In the genomic region with DNA sequence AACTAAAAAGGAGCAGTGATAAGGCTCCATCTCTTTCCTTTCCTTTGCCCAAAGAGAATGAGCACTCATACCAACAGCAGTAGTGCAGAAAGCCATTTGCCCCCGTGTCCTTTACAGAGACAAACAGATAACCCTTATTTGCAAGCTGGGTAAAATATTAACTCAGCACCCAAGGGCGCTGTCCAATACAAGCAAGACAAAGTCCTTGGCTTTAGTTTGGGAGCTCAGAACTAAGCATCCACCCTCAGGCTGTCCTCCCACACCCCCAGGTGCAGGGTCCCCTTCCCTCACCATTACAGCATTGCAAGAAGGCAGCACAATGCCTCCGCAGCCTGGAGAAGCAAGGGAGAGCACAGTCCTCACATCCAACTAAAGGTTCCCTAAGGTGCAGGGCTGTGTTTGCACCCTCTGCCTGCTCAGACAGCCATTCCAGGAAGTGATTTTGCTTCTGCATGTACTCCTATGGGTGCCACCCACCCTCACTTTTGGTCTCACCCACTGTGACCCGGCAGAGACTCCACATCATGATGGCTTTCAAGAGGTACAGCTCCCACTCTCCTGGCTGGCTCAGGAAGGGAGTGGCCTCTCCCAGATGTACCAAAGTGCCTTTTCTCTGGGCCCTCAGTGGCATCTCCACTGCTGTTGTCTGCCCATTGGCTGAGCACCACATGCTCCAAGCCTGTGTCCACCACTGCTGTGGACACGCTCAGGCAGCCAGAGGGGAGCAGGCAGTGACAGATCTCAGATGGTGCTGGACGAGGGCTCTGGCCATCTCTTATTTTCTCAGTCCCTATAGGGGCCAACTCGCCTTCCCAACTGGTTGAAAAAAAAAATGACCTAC, we compare ENCODE assay signal across 11 cellular contexts. TPM values are rescaled to one million over a fixed set of nuclear protein-coding genes. Genes with fewer than 3 reads are reported as not detected.
A peak's percentile ranks its signal among the peaks of the same experiment; 100 is the strongest.
DNase-seq lines count a peak whose midpoint lies in the region; ATAC-seq, FAIRE-seq and TF ChIP-seq lines count a peak whose summit lies in the region.
"Had no signal": no experiment of that assay in that cellular context is flagged by ENCODE, and none has a peak within 500 bp of the region (broad histone marks: within the 10 kb centered on the region; RNA-seq: fewer than 3 reads in every experiment).

No MANE protein-coding gene starts in this region.

- no peak overlapping the region for H3K14ac ChIP-seq in trophoblast cell (ENCODE audit: low read length)

- H3K79me1 ChIP-seq in trophoblast cell (ENCODE audit: low read length): no peaks in the 10 kb centered on the region

- no peak overlapping the region for H4K12ac ChIP-seq in trophoblast cell (ENCODE audit: low read depth, low read length)

- H3K79me2 ChIP-seq in OCI-LY7 (ENCODE audit: insufficient read depth, low read depth, low read length): peaks cover 23% of the 10 kb centered on the region
- no peaks in the 10 kb centered on the region for H3K79me2 ChIP-seq in trophoblast cell (ENCODE audit: control insufficient read depth, insufficient read depth, low read length, poor library complexity)

- H3K27ac ChIP-seq in OCI-LY7 (ENCODE audit: low read depth, low read length, poor library complexity, severe bottlenecking) (peak overlapping the region; percentile 96), kidney (ENCODE audit: low read depth in 2 of 2, low read length in 2 of 2) (peak overlapping the region in 1 of 2 donors; percentile 16), trophoblast cell (ENCODE audit: low read depth, low read length) (no peak overlapping the region)
- H3K27ac ChIP-seq: SJCRH30 had no signal

- no peak overlapping the region for H3K4ac ChIP-seq in trophoblast cell (ENCODE audit: low read depth, low read length)

- peak overlapping the region; percentile 51 for H3K4me3 ChIP-seq in OCI-LY7 (ENCODE audit: low read depth, low read length, poor library complexity, severe bottlenecking)
- no peak overlapping the region for H3K4me3 ChIP-seq in kidney (ENCODE audit: low read length in 2 of 2)
- H3K4me3 ChIP-seq in trophoblast cell (ENCODE audit: low read depth, low read length): no peak overlapping the region
- H3K4me3 ChIP-seq: SJCRH30 had no signal

- no peaks in the 10 kb centered on the region for H3K27me3 ChIP-seq in trophoblast cell (ENCODE audit: insufficient read depth, low read length)

- peak; percentile 56 for DNase-seq in Caki2 (ENCODE audit: low read depth)
- DNase-seq in OCI-LY7 (ENCODE audit: low spot score): peak; percentile 43
- DNase-seq in NCI-H524 treated with DMSO at 0.1 percent for 48 hours (lab: John Stamatoyannopoulos, UW): no peak
- DNase-seq in left ventricle myocardium superior: no peak
- DNase-seq in kidney: no peak
- no peak for DNase-seq in trophoblast cell
- DNase-seq: activated CD8-positive, alpha-beta memory T cell treated with anti-CD3 and anti-CD28 coated beads for 24 hours; SJCRH30 had no signal

- peak; percentile 31 for ATAC-seq in GM19463 (IDR thresholded peaks at IDR 0.05; ENCODE audit: unreplicated experiment)
- ATAC-seq in HG02981 (IDR thresholded peaks at IDR 0.05; ENCODE audit: unreplicated experiment): peak; percentile 27
- ATAC-seq in left ventricle myocardium superior: no peak

- no peak overlapping the region for H3K23ac ChIP-seq in trophoblast cell (ENCODE audit: low read length)

- no peak overlapping the region for H2BK5ac ChIP-seq in trophoblast cell (ENCODE audit: low read depth, low read length, poor library complexity)

- H3K9me3 ChIP-seq in OCI-LY7 (ENCODE audit: low read length): no peaks in the 10 kb centered on the region
- no peaks in the 10 kb centered on the region for H3K9me3 ChIP-seq in kidney (ENCODE audit: control insufficient read depth in 1 of 2, low read length in 2 of 2)
- peaks cover 4% of the 10 kb centered on the region for H3K9me3 ChIP-seq in trophoblast cell (ENCODE audit: insufficient read depth, low read depth, low read length)
- H3K9me3 ChIP-seq: SJCRH30 had no signal

- CTCF ChIA-PET in OCI-LY7 (lab: Charles Lee; ENCODE audit: unreplicated experiment): interaction anchor here (0.6 to 2.5 kb wide), 10 partner anchors 11 to 215 kb away, joined by 3 to 16 read pairs (median 5); no protein-coding TSS in a partner anchor

- no peak overlapping the region for H4K8ac ChIP-seq in trophoblast cell (ENCODE audit: low read depth, low read length)

- H2BK12ac ChIP-seq in trophoblast cell (ENCODE audit: low read length): no peak overlapping the region

- H4K91ac ChIP-seq in trophoblast cell (ENCODE audit: low read depth, low read length): no peak overlapping the region

- H4K20me1 ChIP-seq in OCI-LY7 (ENCODE audit: insufficient read depth, low read length): no peaks in the 10 kb centered on the region

- no CpG with 5 or more reads among the region's 7 CpGs for WGBS in trophoblast cell (ENCODE audit: extremely low coverage, insufficient coverage, insufficient read length)

- H3K9ac ChIP-seq in kidney (ENCODE audit: low read length in 2 of 2) (no peak overlapping the region), trophoblast cell (ENCODE audit: low read length) (no peak overlapping the region)

- no peaks in the 10 kb centered on the region for H3K9me2 ChIP-seq in OCI-LY7 (ENCODE audit: insufficient read depth, low read length)

- H3K4me2 ChIP-seq in OCI-LY7 (ENCODE audit: low read length) (peak overlapping the region; percentile 97), trophoblast cell (ENCODE audit: low read length) (no peak overlapping the region)

- no peak overlapping the region for H3K18ac ChIP-seq in trophoblast cell (ENCODE audit: low read length)

- intact Hi-C loops in OCI-LY7 (cut with micrococcal nuclease; ENCODE audit: unreplicated experiment) (no loop called here), left ventricle myocardium superior (cut with micrococcal nuclease) (no loop called here), kidney (cut with DNase I) (no loop called here)

- no peak overlapping the region for H2BK120ac ChIP-seq in trophoblast cell (ENCODE audit: insufficient read depth, low read length, poor library complexity)

- H3K4me1 ChIP-seq in OCI-LY7 (ENCODE audit: insufficient read depth, low read length, poor library complexity, severe bottlenecking): peaks cover 82% of the 10 kb centered on the region
- peaks cover 27 to 32% of the 10 kb centered on the region in 2 donors for H3K4me1 ChIP-seq in kidney (ENCODE audit: control insufficient read depth in 1 of 2, insufficient read depth in 1 of 2, low read depth in 1 of 2, low read length in 2 of 2)
- H3K4me1 ChIP-seq in trophoblast cell (ENCODE audit: control insufficient read depth in 1 of 2, insufficient read depth in 2 of 2, low read length in 2 of 2): peaks cover 2 to 10% of the 10 kb centered on the region in 2 experiments

- no peak overlapping the region for H2AK5ac ChIP-seq in trophoblast cell (ENCODE audit: low read length)

- no peak for TF ChIP-seq CTCF in OCI-LY7 (conservative IDR thresholded peaks at IDR 0.05; ENCODE audit: low read length)
- no peak for TF ChIP-seq CTCF in kidney (IDR thresholded peaks at IDR 0.05; ENCODE audit: borderline replicate concordance, extremely low read depth, insufficient read depth)

- H3K36me3 ChIP-seq in OCI-LY7 (ENCODE audit: insufficient read depth, low read length): no peaks in the 10 kb centered on the region
- no peaks in the 10 kb centered on the region for H3K36me3 ChIP-seq in kidney (ENCODE audit: control insufficient read depth in 1 of 2, insufficient read depth in 2 of 2, low read length in 2 of 2)
- H3K36me3 ChIP-seq in trophoblast cell (ENCODE audit: control insufficient read depth in 1 of 2, insufficient read depth in 2 of 2, low read length in 2 of 2): no peaks in the 10 kb centered on the region
- H3K36me3 ChIP-seq: SJCRH30 had no signal

- no peak for FAIRE-seq in kidney (lab: Jason Lieb, UNC)
- FAIRE-seq: endometrium had no signal

- no TSS peak for BruUV-seq in OCI-LY7 (replicated peaks; lab: Mats Ljungman, UMichigan)

- POLR2A ChIA-PET in OCI-LY7 (lab: Charles Lee): interaction anchor here (0.7 to 9.4 kb wide), 16 partner anchors 9 to 205 kb away, joined by 3 to 141 read pairs (median 5); a partner anchor contains a TSS

- in situ Hi-C loops in Caki2 (cut with HindIII; ENCODE audit: low pct_unique_long_range_greater_than_20kb, low sequenced_read_pairs): no loop called here

- H2AFZ ChIP-seq in OCI-LY7 (ENCODE audit: low read length) (peak overlapping the region; percentile 66), trophoblast cell (ENCODE audit: insufficient read depth, low read length, poor library complexity) (no peak overlapping the region)

RNA-seq across cellular contexts. Expression of a gene that starts 34.1 kb away (rescaled TPM):
- total RNA-seq in Caki2 (2014; rRNA removed; shearing (Covaris generic); ENCODE audit: low replicate concordance): 43.2 and 45.9 TPM in 2 replicates
- total RNA-seq in OCI-LY7 (2014; rRNA removed; shearing (Covaris generic)): 0.72 and 1.1 TPM in 2 replicates
- 3.0 and 3.4 TPM in 2 replicates for total RNA-seq in OCI-LY7 (2022)
- 13.4 TPM for total RNA-seq in left ventricle myocardium superior
- 44.3 TPM for total RNA-seq in kidney
- polyA plus RNA-seq in kidney (ENCODE audit: insufficient read depth, low read depth, low replicate concordance): 77.4 TPM
- 62.4 and 67.6 TPM in 2 replicates for polyA plus RNA-seq in trophoblast cell (2013)

Comparison
In these comparisons a context has a peak if more than half of its experiments do, and no peak if none do; other contexts are left out.
1. DNase-seq: peak in Caki2 (single experiment) and OCI-LY7 (single experiment); none in NCI-H524 treated with DMSO at 0.1 percent for 48 hours (single experiment), left ventricle myocardium superior (single experiment), kidney (single experiment) and trophoblast cell (0 of 2).